Comparison of ENCODE assay signal across 1 cellular context in the genomic region with DNA sequence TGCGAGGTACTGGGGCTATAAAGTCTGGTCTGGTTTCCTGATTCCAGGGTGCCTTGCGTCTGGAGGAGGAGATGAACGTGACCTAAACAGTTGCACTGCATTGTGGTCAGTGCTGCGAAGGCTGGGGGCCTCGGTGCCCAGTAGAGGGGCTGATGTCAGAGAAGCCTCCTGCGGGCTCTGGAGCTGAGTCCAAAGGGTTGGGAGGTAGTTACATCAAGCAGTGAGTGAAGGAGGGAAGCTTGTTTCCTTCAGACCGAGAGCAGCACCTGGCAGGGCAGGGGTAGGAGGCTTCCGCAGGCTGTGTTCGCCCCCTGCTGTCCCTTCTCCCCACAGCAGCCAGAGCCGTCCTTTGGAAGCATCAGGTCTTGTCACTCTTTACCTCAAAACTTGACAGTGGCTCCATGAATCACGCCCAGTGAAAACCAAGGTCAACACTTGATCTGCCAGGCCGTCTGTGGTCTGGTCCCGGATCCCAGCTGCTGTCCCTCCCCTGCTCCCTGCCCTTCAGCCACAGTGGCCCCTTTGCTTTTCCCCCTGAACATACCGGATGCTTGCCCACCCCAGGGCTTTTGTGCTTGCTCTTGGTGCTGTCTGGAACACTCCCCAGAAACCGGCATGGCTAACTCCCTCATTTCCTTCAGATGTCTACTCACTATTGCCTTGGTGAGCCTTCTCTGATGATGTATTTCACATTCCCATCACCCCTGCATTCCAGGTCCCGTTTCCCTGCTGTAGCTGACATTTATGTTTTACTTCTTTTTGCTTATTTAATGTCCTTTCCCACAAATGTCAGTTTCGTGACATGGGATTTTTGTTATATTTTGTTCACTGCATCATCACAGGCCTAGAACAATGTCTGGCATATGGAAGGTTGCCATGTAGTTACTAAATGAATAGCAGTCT.
TF ChIP-seq lines count a peak whose summit lies in the region.

No MANE protein-coding gene starts in this region.

TF ChIP-seq in HepG2, 621 proteins besides CTCF, POLR2A, EP300 and RAD21 (continued from another document and continues in another):
- TF ChIP-seq, protein P1, sequence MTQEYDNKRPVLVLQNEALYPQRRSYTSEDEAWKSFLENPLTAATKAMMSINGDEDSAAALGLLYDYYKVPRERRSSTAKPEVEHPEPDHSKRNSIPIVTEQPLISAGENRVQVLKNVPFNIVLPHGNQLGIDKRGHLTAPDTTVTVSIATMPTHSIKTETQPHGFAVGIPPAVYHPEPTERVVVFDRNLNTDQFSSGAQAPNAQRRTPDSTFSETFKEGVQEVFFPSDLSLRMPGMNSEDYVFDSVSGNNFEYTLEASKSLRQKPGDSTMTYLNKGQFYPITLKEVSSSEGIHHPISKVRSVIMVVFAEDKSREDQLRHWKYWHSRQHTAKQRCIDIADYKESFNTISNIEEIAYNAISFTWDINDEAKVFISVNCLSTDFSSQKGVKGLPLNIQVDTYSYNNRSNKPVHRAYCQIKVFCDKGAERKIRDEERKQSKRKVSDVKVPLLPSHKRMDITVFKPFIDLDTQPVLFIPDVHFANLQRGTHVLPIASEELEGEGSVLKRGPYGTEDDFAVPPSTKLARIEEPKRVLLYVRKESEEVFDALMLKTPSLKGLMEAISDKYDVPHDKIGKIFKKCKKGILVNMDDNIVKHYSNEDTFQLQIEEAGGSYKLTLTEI (CRISPR knock-in tag; conservative IDR thresholded peaks at IDR 0.05), result no peak
- peak; percentile 92 for TF ChIP-seq KDM2A (CRISPR knock-in tag; IDR thresholded peaks at IDR 0.05; ENCODE audit: borderline replicate concordance, low read depth)
- TF ChIP-seq ZNF431 (CRISPR knock-in tag; IDR thresholded peaks at IDR 0.05; ENCODE audit: borderline replicate concordance, low read depth), result 0 out of 2 replicates have a peak, but pooled peaks have one; percentile 31
- TF ChIP-seq DPF2 (CRISPR knock-in tag; IDR thresholded peaks at IDR 0.05; ENCODE audit: borderline replicate concordance, low read depth), result no peak
- peak; percentile 79 for TF ChIP-seq KDM5B (CRISPR knock-in tag; IDR thresholded peaks at IDR 0.05; ENCODE audit: borderline replicate concordance)
- TF ChIP-seq ZNF326 (CRISPR knock-in tag; IDR thresholded peaks at IDR 0.05; ENCODE audit: borderline replicate concordance), result no peak
- no peak; the same call in 1 of the 2 replicates for TF ChIP-seq MEIS2 (CRISPR knock-in tag; IDR thresholded peaks at IDR 0.05)
- no peak for TF ChIP-seq WIZ (CRISPR knock-in tag; IDR thresholded peaks at IDR 0.05)
- 0 out of 2 replicates have a peak, but pooled peaks have one; percentile 21 for TF ChIP-seq ERF (CRISPR knock-in tag; IDR thresholded peaks at IDR 0.05)
- peak; percentile 87 for TF ChIP-seq MXI1 (IDR thresholded peaks at IDR 0.05; ENCODE audit: borderline replicate concordance, low read depth, low read length)
- TF ChIP-seq, protein P2, sequence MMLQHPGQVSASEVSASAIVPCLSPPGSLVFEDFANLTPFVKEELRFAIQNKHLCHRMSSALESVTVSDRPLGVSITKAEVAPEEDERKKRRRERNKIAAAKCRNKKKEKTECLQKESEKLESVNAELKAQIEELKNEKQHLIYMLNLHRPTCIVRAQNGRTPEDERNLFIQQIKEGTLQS (CRISPR knock-in tag; IDR thresholded peaks at IDR 0.05), result peak; percentile 11; the same call in 1 of the 2 replicates
- TF ChIP-seq, protein P3, sequence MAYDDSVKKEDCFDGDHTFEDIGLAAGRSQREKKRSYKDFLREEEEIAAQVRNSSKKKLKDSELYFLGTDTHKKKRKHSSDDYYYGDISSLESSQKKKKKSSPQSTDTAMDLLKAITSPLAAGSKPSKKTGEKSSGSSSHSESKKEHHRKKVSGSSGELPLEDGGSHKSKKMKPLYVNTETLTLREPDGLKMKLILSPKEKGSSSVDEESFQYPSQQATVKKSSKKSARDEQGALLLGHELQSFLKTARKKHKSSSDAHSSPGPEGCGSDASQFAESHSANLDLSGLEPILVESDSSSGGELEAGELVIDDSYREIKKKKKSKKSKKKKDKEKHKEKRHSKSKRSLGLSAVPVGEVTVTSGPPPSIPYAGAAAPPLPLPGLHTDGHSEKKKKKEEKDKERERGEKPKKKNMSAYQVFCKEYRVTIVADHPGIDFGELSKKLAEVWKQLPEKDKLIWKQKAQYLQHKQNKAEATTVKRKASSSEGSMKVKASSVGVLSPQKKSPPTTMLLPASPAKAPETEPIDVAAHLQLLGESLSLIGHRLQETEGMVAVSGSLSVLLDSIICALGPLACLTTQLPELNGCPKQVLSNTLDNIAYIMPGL (CRISPR knock-in tag; IDR thresholded peaks at IDR 0.05; ENCODE audit: borderline replicate concordance in 1 of 2, low read depth in 1 of 2), result peak in 1 of 2 experiments; percentile 61; a peak in 2 of 4 replicates
- peak; percentile 67 for TF ChIP-seq REPIN1 (CRISPR knock-in tag; IDR thresholded peaks at IDR 0.05; ENCODE audit: borderline replicate concordance, low read depth)
- TF ChIP-seq ZSCAN25 (CRISPR knock-in tag; IDR thresholded peaks at IDR 0.05), result no peak
- TF ChIP-seq ZMYM3 (CRISPR knock-in tag; IDR thresholded peaks at IDR 0.05), result 0 out of 2 replicates have a peak, but pooled peaks have one; percentile 53
- peak; percentile 78 for TF ChIP-seq HIVEP1 (CRISPR knock-in tag; IDR thresholded peaks at IDR 0.05)
- TF ChIP-seq, protein P4, sequence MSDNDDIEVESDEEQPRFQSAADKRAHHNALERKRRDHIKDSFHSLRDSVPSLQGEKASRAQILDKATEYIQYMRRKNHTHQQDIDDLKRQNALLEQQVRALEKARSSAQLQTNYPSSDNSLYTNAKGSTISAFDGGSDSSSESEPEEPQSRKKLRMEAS (IDR thresholded peaks at IDR 0.05), result peak; percentile 28; the same call in 1 of the 2 replicates
- TF ChIP-seq ZNF792 (CRISPR knock-in tag; IDR thresholded peaks at IDR 0.05), result peak; percentile 45; the same call in 1 of the 2 replicates
- TF ChIP-seq ZNF225 (CRISPR knock-in tag; IDR thresholded peaks at IDR 0.05), result 0 out of 2 replicates have a peak, but pooled peaks have one; percentile 54
- peak; percentile 84; the same call in 1 of the 2 replicates for TF ChIP-seq MZF1 (CRISPR knock-in tag; IDR thresholded peaks at IDR 0.05; ENCODE audit: borderline replicate concordance)
- peak; percentile 80 for TF ChIP-seq SALL1 (CRISPR knock-in tag; IDR thresholded peaks at IDR 0.05)
- TF ChIP-seq GATAD1 (CRISPR knock-in tag; IDR thresholded peaks at IDR 0.05), result peak; percentile 49; the same call in 1 of the 2 replicates
- no peak for TF ChIP-seq ZNF3 (CRISPR knock-in tag; IDR thresholded peaks at IDR 0.05)
- TF ChIP-seq, protein P5, sequence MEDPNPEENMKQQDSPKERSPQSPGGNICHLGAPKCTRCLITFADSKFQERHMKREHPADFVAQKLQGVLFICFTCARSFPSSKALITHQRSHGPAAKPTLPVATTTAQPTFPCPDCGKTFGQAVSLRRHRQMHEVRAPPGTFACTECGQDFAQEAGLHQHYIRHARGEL (CRISPR knock-in tag; IDR thresholded peaks at IDR 0.05), result peak; percentile 39
- peak; percentile 83 for TF ChIP-seq PITX1 (CRISPR knock-in tag; IDR thresholded peaks at IDR 0.05)
- TF ChIP-seq ATRX (CRISPR knock-in tag; IDR thresholded peaks at IDR 0.05; ENCODE audit: borderline replicate concordance), result no peak
- TF ChIP-seq FOXA3 (CRISPR knock-in tag; IDR thresholded peaks at IDR 0.05), result 0 out of 2 replicates have a peak, but pooled peaks have one; percentile 34
- TF ChIP-seq ZIK1 (CRISPR knock-in tag; IDR thresholded peaks at IDR 0.05; ENCODE audit: borderline replicate concordance, low read depth), result peak; percentile 44; the same call in 1 of the 2 replicates
- TF ChIP-seq, protein P6, sequence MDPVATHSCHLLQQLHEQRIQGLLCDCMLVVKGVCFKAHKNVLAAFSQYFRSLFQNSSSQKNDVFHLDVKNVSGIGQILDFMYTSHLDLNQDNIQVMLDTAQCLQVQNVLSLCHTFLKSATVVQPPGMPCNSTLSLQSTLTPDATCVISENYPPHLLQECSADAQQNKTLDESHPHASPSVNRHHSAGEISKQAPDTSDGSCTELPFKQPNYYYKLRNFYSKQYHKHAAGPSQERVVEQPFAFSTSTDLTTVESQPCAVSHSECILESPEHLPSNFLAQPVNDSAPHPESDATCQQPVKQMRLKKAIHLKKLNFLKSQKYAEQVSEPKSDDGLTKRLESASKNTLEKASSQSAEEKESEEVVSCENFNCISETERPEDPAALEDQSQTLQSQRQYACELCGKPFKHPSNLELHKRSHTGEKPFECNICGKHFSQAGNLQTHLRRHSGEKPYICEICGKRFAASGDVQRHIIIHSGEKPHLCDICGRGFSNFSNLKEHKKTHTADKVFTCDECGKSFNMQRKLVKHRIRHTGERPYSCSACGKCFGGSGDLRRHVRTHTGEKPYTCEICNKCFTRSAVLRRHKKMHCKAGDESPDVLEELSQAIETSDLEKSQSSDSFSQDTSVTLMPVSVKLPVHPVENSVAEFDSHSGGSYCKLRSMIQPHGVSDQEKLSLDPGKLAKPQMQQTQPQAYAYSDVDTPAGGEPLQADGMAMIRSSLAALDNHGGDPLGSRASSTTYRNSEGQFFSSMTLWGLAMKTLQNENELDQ (CRISPR knock-in tag; IDR thresholded peaks at IDR 0.05; ENCODE audit: borderline replicate concordance), result peak; percentile 69; the same call in 1 of the 2 replicates
- TF ChIP-seq, protein P7, sequence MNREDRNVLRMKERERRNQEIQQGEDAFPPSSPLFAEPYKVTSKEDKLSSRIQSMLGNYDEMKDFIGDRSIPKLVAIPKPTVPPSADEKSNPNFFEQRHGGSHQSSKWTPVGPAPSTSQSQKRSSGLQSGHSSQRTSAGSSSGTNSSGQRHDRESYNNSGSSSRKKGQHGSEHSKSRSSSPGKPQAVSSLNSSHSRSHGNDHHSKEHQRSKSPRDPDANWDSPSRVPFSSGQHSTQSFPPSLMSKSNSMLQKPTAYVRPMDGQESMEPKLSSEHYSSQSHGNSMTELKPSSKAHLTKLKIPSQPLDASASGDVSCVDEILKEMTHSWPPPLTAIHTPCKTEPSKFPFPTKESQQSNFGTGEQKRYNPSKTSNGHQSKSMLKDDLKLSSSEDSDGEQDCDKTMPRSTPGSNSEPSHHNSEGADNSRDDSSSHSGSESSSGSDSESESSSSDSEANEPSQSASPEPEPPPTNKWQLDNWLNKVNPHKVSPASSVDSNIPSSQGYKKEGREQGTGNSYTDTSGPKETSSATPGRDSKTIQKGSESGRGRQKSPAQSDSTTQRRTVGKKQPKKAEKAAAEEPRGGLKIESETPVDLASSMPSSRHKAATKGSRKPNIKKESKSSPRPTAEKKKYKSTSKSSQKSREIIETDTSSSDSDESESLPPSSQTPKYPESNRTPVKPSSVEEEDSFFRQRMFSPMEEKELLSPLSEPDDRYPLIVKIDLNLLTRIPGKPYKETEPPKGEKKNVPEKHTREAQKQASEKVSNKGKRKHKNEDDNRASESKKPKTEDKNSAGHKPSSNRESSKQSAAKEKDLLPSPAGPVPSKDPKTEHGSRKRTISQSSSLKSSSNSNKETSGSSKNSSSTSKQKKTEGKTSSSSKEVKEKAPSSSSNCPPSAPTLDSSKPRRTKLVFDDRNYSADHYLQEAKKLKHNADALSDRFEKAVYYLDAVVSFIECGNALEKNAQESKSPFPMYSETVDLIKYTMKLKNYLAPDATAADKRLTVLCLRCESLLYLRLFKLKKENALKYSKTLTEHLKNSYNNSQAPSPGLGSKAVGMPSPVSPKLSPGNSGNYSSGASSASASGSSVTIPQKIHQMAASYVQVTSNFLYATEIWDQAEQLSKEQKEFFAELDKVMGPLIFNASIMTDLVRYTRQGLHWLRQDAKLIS (CRISPR knock-in tag; IDR thresholded peaks at IDR 0.05), result no peak
- TF ChIP-seq GABPB1 (CRISPR knock-in tag; IDR thresholded peaks at IDR 0.05), result 0 out of 2 replicates have a peak, but pooled peaks have one; percentile 38
- TF ChIP-seq, protein P8, sequence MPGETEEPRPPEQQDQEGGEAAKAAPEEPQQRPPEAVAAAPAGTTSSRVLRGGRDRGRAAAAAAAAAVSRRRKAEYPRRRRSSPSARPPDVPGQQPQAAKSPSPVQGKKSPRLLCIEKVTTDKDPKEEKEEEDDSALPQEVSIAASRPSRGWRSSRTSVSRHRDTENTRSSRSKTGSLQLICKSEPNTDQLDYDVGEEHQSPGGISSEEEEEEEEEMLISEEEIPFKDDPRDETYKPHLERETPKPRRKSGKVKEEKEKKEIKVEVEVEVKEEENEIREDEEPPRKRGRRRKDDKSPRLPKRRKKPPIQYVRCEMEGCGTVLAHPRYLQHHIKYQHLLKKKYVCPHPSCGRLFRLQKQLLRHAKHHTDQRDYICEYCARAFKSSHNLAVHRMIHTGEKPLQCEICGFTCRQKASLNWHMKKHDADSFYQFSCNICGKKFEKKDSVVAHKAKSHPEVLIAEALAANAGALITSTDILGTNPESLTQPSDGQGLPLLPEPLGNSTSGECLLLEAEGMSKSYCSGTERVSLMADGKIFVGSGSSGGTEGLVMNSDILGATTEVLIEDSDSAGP (CRISPR knock-in tag; IDR thresholded peaks at IDR 0.05; ENCODE audit: borderline replicate concordance), result peak; percentile 83
